9 cellular contexts compared by ENCODE assay signal in the genomic region with DNA sequence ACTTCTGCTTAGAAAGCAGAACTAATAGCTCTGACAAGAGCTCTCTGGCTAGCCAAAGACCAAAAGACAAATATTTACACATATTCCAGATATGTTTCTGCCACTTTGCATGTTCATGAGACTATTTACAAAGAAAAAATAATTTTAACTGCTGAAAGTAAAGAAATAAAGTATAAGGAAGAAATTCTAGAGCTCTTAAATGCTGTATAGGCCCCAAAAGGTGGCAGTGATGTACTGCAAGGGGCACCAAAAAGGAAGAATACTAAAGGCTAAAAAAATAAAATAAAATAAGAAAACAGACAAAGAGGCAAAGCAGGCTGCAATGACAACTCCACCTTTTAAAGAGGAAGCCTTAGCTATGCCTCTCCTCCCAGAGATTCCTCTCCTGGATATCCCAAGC. TPM values are rescaled to one million over a fixed set of nuclear protein-coding genes. Genes with fewer than 3 reads are reported as not detected.
DNase-seq lines count a peak whose midpoint lies in the region; ATAC-seq and TF ChIP-seq lines count a peak whose summit lies in the region.
"Had no signal": no experiment of that assay in that cellular context is flagged by ENCODE, and none has a peak within 500 bp of the region (broad histone marks: within the 10 kb centered on the region; RNA-seq: fewer than 3 reads in every experiment).

No MANE protein-coding gene starts in this region.

- no peak for TF ChIP-seq EP300 in suprapubic skin (IDR thresholded peaks at IDR 0.05)

- DNase-seq in NCI-H1092 treated with DMSO at 0.1 percent for 48 hours (lab: John Stamatoyannopoulos, UW) (peak; percentile 78), NCI-H1092 (lab: John Stamatoyannopoulos, UW) (no peak), esophagus squamous epithelium (lab: John Stamatoyannopoulos, UW) (no peak), suprapubic skin (ENCODE audit: low spot score in 2 of 2) (no peak), GDM1 (lab: John Stamatoyannopoulos, UW) (no peak), DMS 273 (lab: John Stamatoyannopoulos, UW; ENCODE audit: unreplicated experiment) (no peak)

- H3K4me3 ChIP-seq in OCI-LY1 (ENCODE audit: low read depth, low read length, poor library complexity, severe bottlenecking): no peak overlapping the region
- H3K4me3 ChIP-seq in esophagus squamous epithelium: no peak overlapping the region
- H3K4me3 ChIP-seq in suprapubic skin: no peak overlapping the region

- H4K20me1 ChIP-seq in OCI-LY1 (ENCODE audit: insufficient read depth, low read length): no peaks in the 10 kb centered on the region

- H3K9me3 ChIP-seq in OCI-LY1 (ENCODE audit: low read length): no peaks in the 10 kb centered on the region
- no peaks in the 10 kb centered on the region for H3K9me3 ChIP-seq in esophagus squamous epithelium
- H3K9me3 ChIP-seq in suprapubic skin: peaks cover 4% of the 10 kb centered on the region

- no peaks in the 10 kb centered on the region for H3F3A ChIP-seq in OCI-LY1 (ENCODE audit: insufficient read depth, low read length)

- H3K4me2 ChIP-seq in OCI-LY1 (ENCODE audit: low read length): peak overlapping the region; percentile 80; the same call in 1 of the 2 replicates

- no peak for ATAC-seq in GM18505 (IDR thresholded peaks at IDR 0.05; ENCODE audit: unreplicated experiment)
- ATAC-seq: left lobe of liver had no signal

- peak overlapping the region; percentile 90 for H3K27ac ChIP-seq in OCI-LY1 (ENCODE audit: low read depth, low read length, poor library complexity, severe bottlenecking)
- peak overlapping the region; percentile 90 to 97 (median 94) for H3K27ac ChIP-seq in esophagus squamous epithelium
- peak overlapping the region; percentile 95 for H3K27ac ChIP-seq in suprapubic skin

- TF ChIP-seq POLR2A in esophagus squamous epithelium (IDR thresholded peaks at IDR 0.05) (no peak), suprapubic skin (IDR thresholded peaks at IDR 0.05) (no peak), GM18505 (IDR thresholded peaks at IDR 0.05; ENCODE audit: borderline replicate concordance, extremely low read depth, insufficient read depth, insufficient read length) (no peak)

- H3K4me1 ChIP-seq in OCI-LY1 (ENCODE audit: insufficient read depth, low read length, severe bottlenecking) (peaks cover 73% of the 10 kb centered on the region), esophagus squamous epithelium (peaks cover 9 to 72% (median 22%) of the 10 kb centered on the region in 3 donors), suprapubic skin (peaks cover 36% of the 10 kb centered on the region)

- no peak overlapping the region for H2AFZ ChIP-seq in OCI-LY1 (ENCODE audit: low read length)

- H3K79me2 ChIP-seq in OCI-LY1 (ENCODE audit: insufficient read depth, low read length): no peaks in the 10 kb centered on the region

- intact Hi-C loops in esophagus squamous epithelium (cut with DNase I): no loop called here

- no peaks in the 10 kb centered on the region for H3K9me2 ChIP-seq in OCI-LY1 (ENCODE audit: low read depth, low read length)

- no peaks in the 10 kb centered on the region for H3K27me3 ChIP-seq in OCI-LY1 (ENCODE audit: insufficient read depth, low read length)
- H3K27me3 ChIP-seq in esophagus squamous epithelium: no peaks in the 10 kb centered on the region
- no peaks in the 10 kb centered on the region for H3K27me3 ChIP-seq in suprapubic skin

- H3K36me3 ChIP-seq in OCI-LY1 (ENCODE audit: insufficient read depth, low read length) (peaks cover 56% of the 10 kb centered on the region), esophagus squamous epithelium (no peaks in the 10 kb centered on the region), suprapubic skin (no peaks in the 10 kb centered on the region)

- H3K9ac ChIP-seq in OCI-LY1 (ENCODE audit: low read length): no peak overlapping the region; the same call in 1 of the 2 replicates

- TF ChIP-seq CTCF in OCI-LY1 (IDR thresholded peaks at IDR 0.05; ENCODE audit: low read length) (peak; percentile 52), esophagus squamous epithelium (IDR thresholded peaks at IDR 0.05) (peak in 2 of 6 experiments; percentile 12 to 30), suprapubic skin (IDR thresholded peaks at IDR 0.05) (no peak)

RNA-seq across cellular contexts. Expression of a gene that starts 23.0 kb away (rescaled TPM):
- total RNA-seq in esophagus squamous epithelium: 10 to 100 TPM in 1 of 4 donors, 1 to 10 TPM in 2, not detected in 1; 1.6 to 10.7 (median 1.9) TPM
- total RNA-seq in suprapubic skin: 1 to 10 TPM in 1 of 4 donors, under 1 TPM in 1, not detected in 2; 0.51 to 4.3 TPM

RNA-seq across cellular contexts. Expression of a gene that starts 42.7 kb away (rescaled TPM):
- total RNA-seq in esophagus squamous epithelium (1 to 10 TPM in 2 of 4 donors, not detected in 2; 1.0 to 4.2 TPM), suprapubic skin (not detected)
- total RNA-seq: left lobe of liver had no signal

RNA-seq across cellular contexts. Expression of a gene that starts 53.5 kb away (rescaled TPM):
- 1 to 10 TPM in 1 of 4 donors, not detected in 3; 1.5 TPM for total RNA-seq in esophagus squamous epithelium
- not detected for total RNA-seq in suprapubic skin
- total RNA-seq: left lobe of liver had no signal

RNA-seq across cellular contexts. Expression of a gene that starts 59.2 kb away (rescaled TPM):
- total RNA-seq in esophagus squamous epithelium: 1 to 10 TPM in 3 of 4 donors, under 1 TPM in 1; 0.92 to 2.3 (median 1.6) TPM
- 1 to 10 TPM in 1 of 4 donors, under 1 TPM in 2, not detected in 1; 0.72 to 1.1 (median 0.76) TPM for total RNA-seq in suprapubic skin
